1 cellular context compared by ENCODE assay signal in the genomic region with DNA sequence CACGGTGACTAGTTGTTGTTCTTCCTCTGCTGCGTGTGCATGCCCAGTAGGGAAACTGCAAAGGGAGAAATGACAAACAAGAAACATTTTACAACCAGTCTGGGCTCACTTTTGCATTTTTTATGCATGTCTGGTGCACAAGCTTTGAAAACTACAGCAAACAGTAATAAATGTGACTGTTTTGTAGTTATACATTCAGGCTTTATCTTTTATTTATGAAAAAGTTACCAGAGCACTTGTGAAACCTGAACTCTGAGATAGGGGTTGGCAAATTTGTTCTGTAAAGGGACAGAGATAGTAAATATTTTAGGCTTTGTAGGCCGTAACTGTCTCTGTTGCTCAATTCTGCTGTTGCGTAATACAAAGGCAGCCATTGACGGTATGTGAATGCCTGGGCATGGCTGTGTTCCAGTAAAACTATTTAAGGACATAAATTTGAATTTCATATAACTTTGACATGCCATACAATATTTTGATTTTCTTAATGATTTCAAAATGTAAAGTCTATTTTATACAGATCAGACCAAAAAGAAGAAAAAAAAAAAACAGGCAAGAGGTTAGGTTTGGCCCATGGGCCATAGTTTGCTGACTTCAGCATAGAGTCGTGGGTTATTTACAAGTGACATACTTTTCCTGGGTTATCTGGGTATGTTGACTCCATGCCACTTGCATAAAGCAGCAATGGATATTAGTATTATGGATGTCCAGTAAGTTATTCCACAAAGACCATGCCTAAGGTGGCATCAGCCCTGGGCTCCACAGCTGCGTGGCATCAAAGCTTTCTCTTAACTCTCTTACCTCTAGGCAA.
TF ChIP-seq lines count a peak whose summit lies in the region.

No MANE protein-coding gene starts in this region.

TF ChIP-seq in HepG2, 621 proteins besides CTCF, POLR2A, EP300 and RAD21 (continued from another document and continues in another):
- TF ChIP-seq SALL1 (CRISPR knock-in tag; IDR thresholded peaks at IDR 0.05) (peak; percentile 92), AKNA (CRISPR knock-in tag; IDR thresholded peaks at IDR 0.05; ENCODE audit: borderline replicate concordance) (peak; percentile 51; the same call in 1 of the 2 replicates), XRCC5 (optimal IDR thresholded peaks at IDR 0.05; ENCODE audit: low read length) (no peak), ZNF3 (CRISPR knock-in tag; IDR thresholded peaks at IDR 0.05) (0 out of 2 replicates have a peak, but pooled peaks have one; percentile 36), KLF11 (CRISPR knock-in tag; IDR thresholded peaks at IDR 0.05) (peak; percentile 95), PLRG1 (conservative IDR thresholded peaks at IDR 0.05) (no peak), MTERF4 (CRISPR knock-in tag; IDR thresholded peaks at IDR 0.05) (no peak), GFI1 (CRISPR knock-in tag; IDR thresholded peaks at IDR 0.05; ENCODE audit: borderline replicate concordance) (peak; percentile 81; the same call in 1 of the 2 replicates), DNMT1 (CRISPR knock-in tag; IDR thresholded peaks at IDR 0.05) (no peak), ZNF749 (CRISPR knock-in tag; IDR thresholded peaks at IDR 0.05; ENCODE audit: borderline replicate concordance) (peak; percentile 85; the same call in 1 of the 2 replicates), HNF4G (IDR thresholded peaks at IDR 0.05; ENCODE audit: borderline replicate concordance, low read depth, low read length) (peak; percentile 89), HNF4G (CRISPR knock-in tag; IDR thresholded peaks at IDR 0.05; ENCODE audit: borderline replicate concordance, low read depth) (peak; percentile 67; the same call in 1 of the 2 replicates), ZFP82 (CRISPR knock-in tag; IDR thresholded peaks at IDR 0.05; ENCODE audit: borderline replicate concordance) (no peak), ZFX (CRISPR knock-in tag; IDR thresholded peaks at IDR 0.05; ENCODE audit: low read depth) (peak; percentile 90), MEIS1 (CRISPR knock-in tag; IDR thresholded peaks at IDR 0.05; ENCODE audit: borderline replicate concordance) (no peak), ZNF766 (CRISPR knock-in tag; IDR thresholded peaks at IDR 0.05; ENCODE audit: borderline replicate concordance) (0 out of 2 replicates have a peak, but pooled peaks have one; percentile 59), SRSF4 (IDR thresholded peaks at IDR 0.05; ENCODE audit: low read depth, low read length, poor library complexity, severe bottlenecking) (no peak), ATF1 (CRISPR knock-in tag; IDR thresholded peaks at IDR 0.05) (peak; percentile 72), ZNF672 (CRISPR knock-in tag; IDR thresholded peaks at IDR 0.05) (no peak), TCF7 (IDR thresholded peaks at IDR 0.05; ENCODE audit: low read depth) (peak; percentile 92), NR2C2 (CRISPR knock-in tag; IDR thresholded peaks at IDR 0.05; ENCODE audit: borderline replicate concordance) (peak; percentile 75; the same call in 1 of the 2 replicates), ZBTB34 (CRISPR knock-in tag; IDR thresholded peaks at IDR 0.05) (peak; percentile 79), ARID2 (CRISPR knock-in tag; IDR thresholded peaks at IDR 0.05; ENCODE audit: borderline replicate concordance) (no peak), ZBTB39 (CRISPR knock-in tag; IDR thresholded peaks at IDR 0.05) (no peak), CEBPB (IDR thresholded peaks at IDR 0.05; ENCODE audit: borderline replicate concordance, low read depth, low read length) (peak; percentile 100), MLLT10 (CRISPR knock-in tag; IDR thresholded peaks at IDR 0.05) (no peak), NFYC (CRISPR knock-in tag; IDR thresholded peaks at IDR 0.05) (no peak), ZFP1 (CRISPR knock-in tag; IDR thresholded peaks at IDR 0.05) (peak; percentile 89; the same call in 1 of the 2 replicates), HDAC2 (CRISPR knock-in tag; IDR thresholded peaks at IDR 0.05) (peak; percentile 98), ZFP90 (CRISPR knock-in tag; IDR thresholded peaks at IDR 0.05; ENCODE audit: borderline replicate concordance) (peak; percentile 92), RAD51 (IDR thresholded peaks at IDR 0.05; ENCODE audit: borderline replicate concordance) (no peak), PHB2 (IDR thresholded peaks at IDR 0.05; ENCODE audit: partially characterized antibody) (no peak), ZFP91 (CRISPR knock-in tag; IDR thresholded peaks at IDR 0.05; ENCODE audit: borderline replicate concordance) (no peak), KDM5A (IDR thresholded peaks at IDR 0.05; ENCODE audit: borderline replicate concordance, low read length) (peak; percentile 26; the same call in 1 of the 2 replicates), BORCS8-MEF2B (CRISPR knock-in tag; IDR thresholded peaks at IDR 0.05) (no peak; the same call in 1 of the 2 replicates), SALL2 (CRISPR knock-in tag; IDR thresholded peaks at IDR 0.05) (no peak)
- TF ChIP-seq, protein P1, sequence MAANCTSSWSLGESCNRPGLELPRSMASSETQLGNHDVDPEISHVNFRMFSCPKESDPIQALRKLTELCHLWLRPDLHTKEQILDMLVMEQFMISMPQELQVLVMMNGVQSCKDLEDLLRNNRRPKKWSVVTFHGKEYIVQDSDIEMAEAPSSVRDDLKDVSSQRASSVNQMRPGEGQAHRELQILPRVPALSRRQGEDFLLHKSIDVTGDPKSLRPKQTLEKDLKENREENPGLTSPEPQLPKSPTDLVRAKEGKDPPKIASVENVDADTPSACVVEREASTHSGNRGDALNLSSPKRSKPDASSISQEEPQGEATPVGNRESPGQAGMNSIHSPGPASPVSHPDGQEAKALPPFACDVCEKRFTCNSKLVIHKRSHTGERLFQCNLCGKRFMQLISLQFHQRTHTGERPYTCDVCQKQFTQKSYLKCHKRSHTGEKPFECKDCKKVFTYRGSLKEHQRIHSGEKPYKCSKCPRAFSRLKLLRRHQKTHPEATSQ (CRISPR knock-in tag; IDR thresholded peaks at IDR 0.05; ENCODE audit: borderline replicate concordance): peak; percentile 61; the same call in 1 of the 2 replicates
- TF ChIP-seq, protein P2, sequence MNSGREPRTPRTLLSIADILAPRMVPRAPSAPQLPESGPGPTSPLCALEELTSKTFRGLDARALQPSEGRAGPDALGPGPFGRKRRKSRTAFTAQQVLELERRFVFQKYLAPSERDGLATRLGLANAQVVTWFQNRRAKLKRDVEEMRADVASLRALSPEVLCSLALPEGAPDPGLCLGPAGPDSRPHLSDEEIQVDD (CRISPR knock-in tag; IDR thresholded peaks at IDR 0.05; ENCODE audit: borderline replicate concordance): no peak
- TF ChIP-seq, protein P3, sequence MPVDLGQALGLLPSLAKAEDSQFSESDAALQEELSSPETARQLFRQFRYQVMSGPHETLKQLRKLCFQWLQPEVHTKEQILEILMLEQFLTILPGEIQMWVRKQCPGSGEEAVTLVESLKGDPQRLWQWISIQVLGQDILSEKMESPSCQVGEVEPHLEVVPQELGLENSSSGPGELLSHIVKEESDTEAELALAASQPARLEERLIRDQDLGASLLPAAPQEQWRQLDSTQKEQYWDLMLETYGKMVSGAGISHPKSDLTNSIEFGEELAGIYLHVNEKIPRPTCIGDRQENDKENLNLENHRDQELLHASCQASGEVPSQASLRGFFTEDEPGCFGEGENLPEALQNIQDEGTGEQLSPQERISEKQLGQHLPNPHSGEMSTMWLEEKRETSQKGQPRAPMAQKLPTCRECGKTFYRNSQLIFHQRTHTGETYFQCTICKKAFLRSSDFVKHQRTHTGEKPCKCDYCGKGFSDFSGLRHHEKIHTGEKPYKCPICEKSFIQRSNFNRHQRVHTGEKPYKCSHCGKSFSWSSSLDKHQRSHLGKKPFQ (CRISPR knock-in tag; IDR thresholded peaks at IDR 0.05; ENCODE audit: insufficient replicate concordance): no peak
- TF ChIP-seq, protein P4, sequence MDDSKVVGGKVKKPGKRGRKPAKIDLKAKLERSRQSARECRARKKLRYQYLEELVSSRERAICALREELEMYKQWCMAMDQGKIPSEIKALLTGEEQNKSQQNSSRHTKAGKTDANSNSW (CRISPR knock-in tag; IDR thresholded peaks at IDR 0.05; ENCODE audit: borderline replicate concordance): no peak
- TF ChIP-seq, protein P5, sequence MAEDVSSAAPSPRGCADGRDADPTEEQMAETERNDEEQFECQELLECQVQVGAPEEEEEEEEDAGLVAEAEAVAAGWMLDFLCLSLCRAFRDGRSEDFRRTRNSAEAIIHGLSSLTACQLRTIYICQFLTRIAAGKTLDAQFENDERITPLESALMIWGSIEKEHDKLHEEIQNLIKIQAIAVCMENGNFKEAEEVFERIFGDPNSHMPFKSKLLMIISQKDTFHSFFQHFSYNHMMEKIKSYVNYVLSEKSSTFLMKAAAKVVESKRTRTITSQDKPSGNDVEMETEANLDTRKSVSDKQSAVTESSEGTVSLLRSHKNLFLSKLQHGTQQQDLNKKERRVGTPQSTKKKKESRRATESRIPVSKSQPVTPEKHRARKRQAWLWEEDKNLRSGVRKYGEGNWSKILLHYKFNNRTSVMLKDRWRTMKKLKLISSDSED (CRISPR knock-in tag; IDR thresholded peaks at IDR 0.05): no peak
